9 cellular contexts compared by ENCODE assay signal in genomic region chr10:72228318-72228751, GRCh38. TPM values are rescaled to one million over a fixed set of nuclear protein-coding genes. Genes with fewer than 3 reads are reported as not detected.
DNase-seq lines count a peak whose midpoint lies in the region; ATAC-seq and TF ChIP-seq lines count a peak whose summit lies in the region.
"Had no signal": no experiment of that assay in that cellular context is flagged by ENCODE, and none has a peak within 500 bp of the region (broad histone marks: within the 10 kb centered on the region; RNA-seq: fewer than 3 reads in every experiment).

No MANE protein-coding gene starts in this region.

- H3K36me3 Mint-ChIP-seq in GM23338 (ENCODE audit: low read depth), result peaks cover 26% of the 10 kb centered on the region

- peaks cover 18% of the 10 kb centered on the region; the same call in 2 of the 3 replicates for H3K4me1 Mint-ChIP-seq in GM23338

- H3K56ac ChIP-seq in mesendoderm (ENCODE audit: low read length), result no peak overlapping the region

- no TSS peak for BruUV-seq in OCI-LY7 (replicated peaks; lab: Mats Ljungman, UMichigan)

- H3K9ac ChIP-seq in mesendoderm (ENCODE audit: low read length), result no peak overlapping the region

- TF ChIP-seq CTCF in GM23338 (conservative IDR thresholded peaks at IDR 0.05; ENCODE audit: low read depth in 2 of 2), result no peak
- TF ChIP-seq CTCF in OCI-LY7 (conservative IDR thresholded peaks at IDR 0.05; ENCODE audit: low read length), result no peak

- peak overlapping the region; percentile 65; the same call in 1 of the 2 replicates for H3K27ac ChIP-seq in ACC112 (ENCODE audit: low read depth, low read length)
- peak overlapping the region; percentile 14; the same call in 1 of the 2 replicates for H3K27ac ChIP-seq in GM23338 (ENCODE audit: low read depth)
- peak overlapping the region; percentile 26 for H3K27ac ChIP-seq in OCI-LY7 (ENCODE audit: low read depth, low read length, poor library complexity, severe bottlenecking)
- peak overlapping the region; percentile 62 for H3K27ac ChIP-seq in mesendoderm (ENCODE audit: low read depth, low read length)

- no peak overlapping the region for H4K8ac ChIP-seq in mesendoderm (ENCODE audit: low read depth, low read length)

- H3K9me3 ChIP-seq in OCI-LY7 (ENCODE audit: low read length), result no peaks in the 10 kb centered on the region

- no peaks in the 10 kb centered on the region for H3K27me3 Mint-ChIP-seq in GM23338 (ENCODE audit: insufficient read depth, low read depth, poor library complexity)

- H3K36me3 ChIP-seq in ACC112 (ENCODE audit: insufficient read depth, low read length), result peaks cover 5% of the 10 kb centered on the region; the same call in 1 of the 2 replicates
- H3K36me3 ChIP-seq in GM23338 (ENCODE audit: insufficient read depth), result peaks cover 8% of the 10 kb centered on the region; the same call in 1 of the 2 replicates
- peaks cover 80% of the 10 kb centered on the region for H3K36me3 ChIP-seq in OCI-LY7 (ENCODE audit: insufficient read depth, low read length)
- peaks cover 6% of the 10 kb centered on the region for H3K36me3 ChIP-seq in mesendoderm (ENCODE audit: control insufficient read depth, insufficient read depth, low read length)

- H4K20me1 ChIP-seq in GM23338 (replicated peaks; ENCODE audit: insufficient read depth) (0 out of 2 replicates have a peak, but pooled peaks cover 3% of the 10 kb centered on the region), OCI-LY7 (ENCODE audit: insufficient read depth, low read length) (0 out of 2 replicates have a peak, but pooled peaks cover 3% of the 10 kb centered on the region)

- no peak overlapping the region for H2BK15ac ChIP-seq in mesendoderm (replicated peaks; ENCODE audit: low read depth)

- no peak overlapping the region for H2BK5ac ChIP-seq in mesendoderm (ENCODE audit: low read length)

- H3K4me1 ChIP-seq in ACC112 (ENCODE audit: control insufficient read depth, insufficient read depth, low read length, unreplicated experiment) (peaks cover 24% of the 10 kb centered on the region), GM23338 (ENCODE audit: insufficient read depth) (no peaks in the 10 kb centered on the region), OCI-LY7 (ENCODE audit: insufficient read depth, low read length, poor library complexity, severe bottlenecking) (peaks cover 20% of the 10 kb centered on the region), mesendoderm (ENCODE audit: control insufficient read depth, low read depth, low read length) (peaks cover 7% of the 10 kb centered on the region)

- no peak overlapping the region for H3K4me3 ChIP-seq in ACC112 (ENCODE audit: low read depth, low read length)
- no peak overlapping the region for H3K4me3 ChIP-seq in GM23338
- no peak overlapping the region for H3K4me3 ChIP-seq in OCI-LY7 (ENCODE audit: low read depth, low read length, poor library complexity, severe bottlenecking)
- H3K4me3 ChIP-seq in mesendoderm (ENCODE audit: low read length), result no peak overlapping the region

- H3K9me3 Mint-ChIP-seq in GM23338, result no peaks in the 10 kb centered on the region

- no peak overlapping the region for H4K5ac ChIP-seq in mesendoderm (ENCODE audit: low read length)

- intact Hi-C loops in OCI-LY7 (cut with micrococcal nuclease; ENCODE audit: unreplicated experiment), result no loop called here

- peaks cover 6% of the 10 kb centered on the region for H3K79me2 ChIP-seq in ACC112 (ENCODE audit: control insufficient read depth, insufficient read depth, low read length, unreplicated experiment)
- H3K79me2 ChIP-seq in GM23338 (replicated peaks; ENCODE audit: insufficient read depth), result peaks cover 65% of the 10 kb centered on the region
- H3K79me2 ChIP-seq in OCI-LY7 (ENCODE audit: insufficient read depth, low read depth, low read length), result peaks cover 42% of the 10 kb centered on the region; the same call in 1 of the 2 replicates
- peaks cover 3% of the 10 kb centered on the region for H3K79me2 ChIP-seq in mesendoderm (ENCODE audit: control insufficient read depth, insufficient read depth, low read length)

- H3K79me1 ChIP-seq in mesendoderm (ENCODE audit: low read length), result peaks cover 12% of the 10 kb centered on the region

- POLR2A ChIA-PET in OCI-LY7 (lab: Charles Lee), result interaction anchor here (0.8 to 1.9 kb wide), 4 partner anchors 9 to 103 kb away, joined by 3 to 9 read pairs (median 4); no protein-coding TSS in a partner anchor

- H3K27me3 ChIP-seq in ACC112 (ENCODE audit: insufficient read depth, low read length) (no peaks in the 10 kb centered on the region), GM23338 (ENCODE audit: insufficient read depth) (no peaks in the 10 kb centered on the region), mesendoderm (ENCODE audit: insufficient read depth, low read length, poor library complexity) (no peaks in the 10 kb centered on the region)

- H3F3A ChIP-seq in GM23338 (replicated peaks; ENCODE audit: low read depth), result 0 out of 2 replicates have a peak, but pooled peaks cover 9% of the 10 kb centered on the region

- no peak overlapping the region for H3K4me3 Mint-ChIP-seq in GM23338

- no peak overlapping the region for H2BK120ac ChIP-seq in mesendoderm (ENCODE audit: low read depth, low read length)

- no peaks in the 10 kb centered on the region for H3K9me2 ChIP-seq in GM23338 (ENCODE audit: insufficient read depth)
- H3K9me2 ChIP-seq in OCI-LY7 (ENCODE audit: insufficient read depth, low read length), result no peaks in the 10 kb centered on the region

- CTCF ChIA-PET in OCI-LY7 (lab: Charles Lee; ENCODE audit: unreplicated experiment), result interaction anchor here (1.2 to 1.5 kb wide), 2 partner anchors 102 to 104 kb away, joined by 3 to 4 read pairs; no protein-coding TSS in a partner anchor

- no peak overlapping the region for H2AFZ ChIP-seq in ACC112 (ENCODE audit: low read length, unreplicated experiment)
- H2AFZ ChIP-seq in GM23338, result no peak overlapping the region
- H2AFZ ChIP-seq in OCI-LY7 (ENCODE audit: low read length), result no peak overlapping the region

- no peak for ATAC-seq in GM23338
- no peak for ATAC-seq in HG02623 (IDR thresholded peaks at IDR 0.05; ENCODE audit: unreplicated experiment)

- H3K23ac ChIP-seq in mesendoderm (ENCODE audit: low read length), result no peak overlapping the region

- no CpG with 5 or more reads among the region's 2 CpGs for WGBS in mesendoderm (ENCODE audit: extremely low coverage, insufficient coverage, low lambda C conversion rate)

- H3K27ac Mint-ChIP-seq in GM23338, result no peak overlapping the region

- DNase-seq in GM23338 (ENCODE audit: low spot score) (no peak), OCI-LY7 (ENCODE audit: low spot score) (no peak), mesendoderm (peak; percentile 39), NOMO-1 (lab: John Stamatoyannopoulos, UW; ENCODE audit: unreplicated experiment in 2 of 2) (no peak), NCI-H510A treated with DMSO at 0.1 percent for 48 hours (lab: John Stamatoyannopoulos, UW) (no peak), NAMALWA (ENCODE audit: low spot score) (no peak)
- DNase-seq: DMS53 had no signal

- H2AK5ac ChIP-seq in mesendoderm (ENCODE audit: low read length), result no peak overlapping the region

- no peak overlapping the region for H3K4ac ChIP-seq in mesendoderm (ENCODE audit: low read depth, low read length)

- H3K4me2 ChIP-seq in GM23338, result no peak overlapping the region
- H3K4me2 ChIP-seq in OCI-LY7 (ENCODE audit: low read length), result peak overlapping the region; percentile 18
- no peak overlapping the region for H3K4me2 ChIP-seq in mesendoderm (ENCODE audit: low read length)

- H3K18ac ChIP-seq in mesendoderm (ENCODE audit: low read length), result no peak overlapping the region

TF ChIP-seq in GM23338, 12 proteins besides CTCF, POLR2A, EP300 and RAD21 (continues in another document):
- TF ChIP-seq EZH2 (IDR thresholded peaks at IDR 0.05; ENCODE audit: low read depth, unreplicated experiment) (no peak), ZNF114 (CRISPR knock-in tag; IDR thresholded peaks at IDR 0.05) (no peak), NANOG (IDR thresholded peaks at IDR 0.05; ENCODE audit: borderline replicate concordance) (no peak), EZH2phosphoT487 (IDR thresholded peaks at IDR 0.05; ENCODE audit: unreplicated experiment) (no peak)

RNA-seq across cellular contexts. Expression of gene ASCC1, which starts 12.3 kb away (rescaled TPM):
- total RNA-seq in GM23338 (2014; rRNA removed; shearing (Covaris generic)), result 30.3 and 37.2 TPM in 2 replicates
- polyA plus RNA-seq in GM23338 (2016; fragmentation: Nextera tagmentation; extraction: Ambion mirVana), result 13.5 and 13.7 TPM in 2 replicates
- 19.3 and 27.1 TPM in 2 replicates for total RNA-seq in OCI-LY7 (2014; rRNA removed; shearing (Covaris generic))
- 51.5 and 59.9 TPM in 2 replicates for total RNA-seq in OCI-LY7 (2022)
- 31.3 TPM for polyA plus RNA-seq in mesendoderm (2013, experiment 1 of 2)
- polyA plus RNA-seq in mesendoderm (2013, experiment 2 of 2), result 32.2 TPM

RNA-seq across cellular contexts. Expression of gene ANAPC16, which starts 12.5 kb away (rescaled TPM):
- 77.5 and 88.5 TPM in 2 replicates for total RNA-seq in GM23338 (2014; rRNA removed; shearing (Covaris generic))
- 116 and 126 TPM in 2 replicates for polyA plus RNA-seq in GM23338 (2016; fragmentation: Nextera tagmentation; extraction: Ambion mirVana)
- 48.4 and 68.0 TPM in 2 replicates for total RNA-seq in OCI-LY7 (2014; rRNA removed; shearing (Covaris generic))
- 84.7 and 92.8 TPM in 2 replicates for total RNA-seq in OCI-LY7 (2022)
- 46.8 TPM for polyA plus RNA-seq in mesendoderm (2013, experiment 1 of 2)
- 43.6 TPM for polyA plus RNA-seq in mesendoderm (2013, experiment 2 of 2)

RNA-seq across cellular contexts. Expression of gene DDIT4, which starts 45.4 kb away (rescaled TPM):
- total RNA-seq in GM23338 (2014; rRNA removed; shearing (Covaris generic)), result 110 and 136 TPM in 2 replicates
- 108 and 114 TPM in 2 replicates for polyA plus RNA-seq in GM23338 (2016; fragmentation: Nextera tagmentation; extraction: Ambion mirVana)
- total RNA-seq in OCI-LY7 (2014; rRNA removed; shearing (Covaris generic)), result 102 and 105 TPM in 2 replicates
- total RNA-seq in OCI-LY7 (2022), result 32.8 and 91.8 TPM in 2 replicates
- 13.6 TPM for polyA plus RNA-seq in mesendoderm (2013, experiment 1 of 2)
- 13.8 TPM for polyA plus RNA-seq in mesendoderm (2013, experiment 2 of 2)

Comparison
In these comparisons a context has a peak if more than half of its experiments do, and no peak if none do; other contexts are left out.
1. H3K27ac ChIP-seq: peak in every context shown above with its lines; median percentile 65 in ACC112; 62 in mesendoderm; 26 in OCI-LY7; 14 in GM23338.